ENCODE assay signal across 27 cellular contexts in the genomic region with DNA sequence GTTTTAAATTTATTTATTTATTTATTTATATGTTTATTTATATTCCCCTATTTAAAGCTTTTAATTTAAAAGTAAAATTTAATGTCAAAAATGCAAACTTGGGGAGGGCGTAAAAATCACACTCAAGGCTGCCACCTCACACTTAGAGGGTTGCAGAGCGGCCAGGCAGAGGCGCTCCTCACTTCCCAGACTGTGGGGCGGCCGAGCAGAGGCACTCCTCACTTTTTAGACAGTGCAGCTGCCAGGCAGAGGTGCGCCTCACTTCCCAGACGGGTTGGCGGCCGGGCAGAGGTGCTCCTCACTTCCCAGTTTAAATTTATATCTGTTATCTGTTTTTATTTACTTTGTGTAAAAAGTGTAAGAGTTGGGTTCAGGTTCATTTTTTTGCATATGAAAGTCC. TPM values are rescaled to one million over a fixed set of nuclear protein-coding genes. Genes with fewer than 3 reads are reported as not detected.
A peak's percentile ranks its signal among the peaks of the same experiment; 100 is the strongest.
DNase-seq lines count a peak whose midpoint lies in the region; ATAC-seq, FAIRE-seq and TF ChIP-seq lines count a peak whose summit lies in the region.
"Had no signal": no experiment of that assay in that cellular context is flagged by ENCODE, and none has a peak within 500 bp of the region (broad histone marks: within the 10 kb centered on the region; RNA-seq: fewer than 3 reads in every experiment).

No MANE protein-coding gene starts in this region.

- no peak overlapping the region for H3K14ac ChIP-seq in H9 (ENCODE audit: insufficient read depth, low read length)

- H3K9me1 ChIP-seq in K562 (ENCODE audit: control insufficient read depth, insufficient read depth, low read length): no peaks in the 10 kb centered on the region

- no peak overlapping the region for H3K18ac ChIP-seq in H9 (ENCODE audit: insufficient read length, low read depth, low read length)

- H3T11ph ChIP-seq in H9 (ENCODE audit: low read length): no peak overlapping the region

- H3K23ac ChIP-seq in H9 (ENCODE audit: insufficient read length, low read depth, low read length): no peak overlapping the region

- CTCF ChIA-PET in K562 (lab: Yijun Ruan, JAX; ENCODE audit: low intra/inter-chr PET ratio): no interaction called here

- H2BK5ac ChIP-seq in H9 (ENCODE audit: insufficient read length, low read length): no peak overlapping the region

- no peaks in the 10 kb centered on the region for H3K79me1 ChIP-seq in H9 (ENCODE audit: insufficient read depth, low read depth, low read length, poor library complexity, severe bottlenecking)

- H3K9me3 Mint-ChIP-seq in H9: peaks cover 5% of the 10 kb centered on the region in 2 experiments; a peak in 4 of 5 replicates

- H2AFZ ChIP-seq in H9 (ENCODE audit: low read length) (no peak overlapping the region), K562 (ENCODE audit: low read depth, low read length) (no peak overlapping the region)

- H3K56ac ChIP-seq in H9 (ENCODE audit: insufficient read length, low read depth, low read length): no peak overlapping the region

- no peak overlapping the region for H2AK5ac ChIP-seq in H9 (ENCODE audit: insufficient read length, low read length)

- DNase-seq in H9 (no peak), K562 (ENCODE audit: extremely low read depth in 1 of 4, low spot score in 3 of 4) (no peak), upper lobe of right lung (peak; percentile 38), SJCRH30 (no peak), NCI-H69 (lab: John Stamatoyannopoulos, UW) (no peak)
- DNase-seq: 8988T; ACHN; BE2C; C1 segment of cervical spinal cord; CD4-positive, alpha-beta memory T cell; CD4-positive, CD25-positive, alpha-beta regulatory T cell; CD8-positive, alpha-beta memory T cell; COR-L47; DMS 273 treated with DMSO at 0.1 percent for 48 hours; DMS153; DMS53; DMS79; DND-41; EL; GDM1 had no signal

- H3K9me3 ChIP-seq in H9 (ENCODE audit: control insufficient read depth, low read depth, low read length) (peaks cover 4% of the 10 kb centered on the region), K562 (replicated peaks; ENCODE audit: control insufficient read depth, insufficient read depth, low read depth, low read length) (peaks cover 2% of the 10 kb centered on the region; the same call in 1 of the 2 replicates), upper lobe of right lung (peaks cover 1% of the 10 kb centered on the region), SJCRH30 (replicated peaks) (peaks cover under 1% of the 10 kb centered on the region)
- H3K9me3 ChIP-seq: BE2C had no signal

- no peaks in the 10 kb centered on the region for H3K23me2 ChIP-seq in H9 (ENCODE audit: insufficient read length, low read depth, low read length, poor library complexity, severe bottlenecking)

- no peak overlapping the region for H4K5ac ChIP-seq in H9 (ENCODE audit: insufficient read length, low read depth, low read length)

- POLR2A ChIA-PET in K562 (lab: Yijun Ruan, JAX): interaction anchor here (1.5 to 2.7 kb wide), 3 partner anchors 10 to 11 kb away, joined by 3 to 10 read pairs (median 9); a partner anchor contains a TSS

- H3K9ac ChIP-seq in H9 (ENCODE audit: extremely low read depth, insufficient read length, low read length) (no peak overlapping the region), K562 (ENCODE audit: insufficient read depth in 1 of 2, low read depth in 2 of 2, low read length in 2 of 2) (no peak overlapping the region)
- H3K9ac ChIP-seq: BLaER1 had no signal

- H3K27me3 ChIP-seq in H9 (ENCODE audit: insufficient read depth, low read length) (no peaks in the 10 kb centered on the region), K562 (ENCODE audit: control insufficient read depth in 2 of 2, insufficient read depth in 2 of 2, low read length in 2 of 2) (no peaks in the 10 kb centered on the region), upper lobe of right lung (no peaks in the 10 kb centered on the region), SJCRH30 (no peaks in the 10 kb centered on the region)
- H3K27me3 ChIP-seq: BE2C, BLaER1 had no signal

- peaks cover 3 to 4% of the 10 kb centered on the region in 2 experiments; a peak in 2 of 4 replicates for H3K4me1 Mint-ChIP-seq in H9
- H3K4me1 Mint-ChIP-seq: CD4-positive, alpha-beta memory T cell; CD4-positive, CD25-positive, alpha-beta regulatory T cell; CD8-positive, alpha-beta memory T cell had no signal

- H2BK120ac ChIP-seq in H9 (ENCODE audit: low read depth, low read length, poor library complexity, severe bottlenecking): no peak overlapping the region

- no peak overlapping the region for H3K4ac ChIP-seq in H9 (ENCODE audit: low read depth, low read length)

- H2BK20ac ChIP-seq in H9 (ENCODE audit: low read depth, low read length, poor library complexity, severe bottlenecking): peak overlapping the region; percentile 93

- H4K20me1 ChIP-seq in H9 (ENCODE audit: control insufficient read depth, insufficient read depth, insufficient read length) (no peaks in the 10 kb centered on the region), K562 (replicated peaks; ENCODE audit: control insufficient read depth, insufficient read depth, low read length) (no peaks in the 10 kb centered on the region)
- H4K20me1 ChIP-seq: BLaER1 had no signal

- H3K27me3 Mint-ChIP-seq in H9 (ENCODE audit: low read depth): no peaks in the 10 kb centered on the region
- H3K27me3 Mint-ChIP-seq: CD4-positive, alpha-beta memory T cell; CD4-positive, CD25-positive, alpha-beta regulatory T cell; CD8-positive, alpha-beta memory T cell had no signal

- TF ChIP-seq POLR2A in K562 (conservative IDR thresholded peaks at IDR 0.05): no peak

- H3K4me3 ChIP-seq in K562 (no peak overlapping the region), upper lobe of right lung (no peak overlapping the region), SJCRH30 (no peak overlapping the region)
- H3K4me3 ChIP-seq: BLaER1, GM12878 had no signal

- H3K27ac ChIP-seq in H9 (ENCODE audit: insufficient read length, low read depth, low read length): no peak overlapping the region
- H3K27ac ChIP-seq in K562 (ENCODE audit: extremely low read depth, low read depth, low read length): no peak overlapping the region
- no peak overlapping the region for H3K27ac ChIP-seq in upper lobe of right lung
- no peak overlapping the region for H3K27ac ChIP-seq in SJCRH30
- H3K27ac ChIP-seq: BLaER1 had no signal

- no peak for ATAC-seq in K562
- no peak for ATAC-seq in upper lobe of right lung
- no peak for ATAC-seq in GM21381 (IDR thresholded peaks at IDR 0.05; ENCODE audit: unreplicated experiment)
- ATAC-seq: GM12878 had no signal

- no peaks in the 10 kb centered on the region for H3K4me1 ChIP-seq in H9 (ENCODE audit: insufficient read depth, low read length)
- H3K4me1 ChIP-seq in K562 (replicated peaks in 1 of 2; ENCODE audit: control insufficient read depth in 2 of 2, insufficient read depth in 2 of 2, low read length in 2 of 2): no peaks in the 10 kb centered on the region; a peak in 1 of 5 replicates
- H3K4me1 ChIP-seq in upper lobe of right lung: no peaks in the 10 kb centered on the region
- H3K4me1 ChIP-seq in SJCRH30: no peaks in the 10 kb centered on the region
- H3K4me1 ChIP-seq: BE2C, BLaER1 had no signal

- H3K27ac Mint-ChIP-seq in H9: no peak overlapping the region
- H3K27ac Mint-ChIP-seq: CD4-positive, alpha-beta memory T cell; CD4-positive, CD25-positive, alpha-beta regulatory T cell; CD8-positive, alpha-beta memory T cell had no signal

- H3K79me2 ChIP-seq in H9 (ENCODE audit: insufficient read depth, low read length) (no peaks in the 10 kb centered on the region), K562 (ENCODE audit: control insufficient read depth, insufficient read depth, low read length) (no peaks in the 10 kb centered on the region)

- no peak for FAIRE-seq in K562 (lab: Jason Lieb, UNC)
- FAIRE-seq: A204.1, GM12878, GM12892, GM19239 had no signal

- H4K91ac ChIP-seq in H9 (ENCODE audit: insufficient read length, low read depth, low read length): no peak overlapping the region

- H3K36me3 Mint-ChIP-seq in H9 (ENCODE audit: insufficient read depth in 1 of 3, low read depth in 3 of 3): peaks cover 13 to 26% (median 25%) of the 10 kb centered on the region in 3 experiments

- BruUV-seq in K562 (replicated peaks; lab: Mats Ljungman, UMichigan): no TSS peak

- in situ Hi-C loops in K562 (cut with MboI): no loop called here

- H3K4me3 Mint-ChIP-seq in H9: no peak overlapping the region
- H3K4me3 Mint-ChIP-seq: CD14-positive monocyte; CD4-positive, alpha-beta memory T cell; CD4-positive, CD25-positive, alpha-beta regulatory T cell; CD8-positive, alpha-beta memory T cell had no signal

- no peak for TF ChIP-seq RAD21 in K562 (CRISPR knock-in tag; conservative IDR thresholded peaks at IDR 0.05 in 1 of 2, IDR thresholded peaks at IDR 0.05 in 1 of 2)

- H4K8ac ChIP-seq in H9 (replicated peaks; ENCODE audit: insufficient read length, low read depth, low read length): no peak overlapping the region

- H3K4me2 ChIP-seq in H9 (ENCODE audit: insufficient read depth, insufficient read length, low read length): no peak overlapping the region
- no peak overlapping the region for H3K4me2 ChIP-seq in K562 (ENCODE audit: insufficient read depth, low read length)
- H3K4me2 ChIP-seq: BLaER1 had no signal

- H3K36me3 ChIP-seq in K562 (ENCODE audit: control insufficient read depth, insufficient read depth, low read length): peaks cover 15% of the 10 kb centered on the region; the same call in 1 of the 3 replicates
- H3K36me3 ChIP-seq in upper lobe of right lung: no peaks in the 10 kb centered on the region
- H3K36me3 ChIP-seq in SJCRH30: peaks cover 4% of the 10 kb centered on the region; the same call in 1 of the 2 replicates

- no CpG with 5 or more reads among the region's 9 CpGs for WGBS in H9 (ENCODE audit: extremely low coverage, insufficient read length, low lambda C conversion rate)
- 94% methylated on average over 9 of the region's 9 CpGs for WGBS in K562 (ENCODE audit: insufficient coverage, low coverage, missing lambda C conversion rate)

- intact Hi-C loops in K562 (cut with micrococcal nuclease) (no loop called here), upper lobe of right lung (cut with DNase I) (no loop called here)

- TF ChIP-seq CTCF in H9 (conservative IDR thresholded peaks at IDR 0.05): no peak
- no peak for TF ChIP-seq CTCF in K562 (IDR thresholded peaks at IDR 0.05 in 2 of 3, conservative IDR thresholded peaks at IDR 0.05 in 1 of 3; ENCODE audit: insufficient read depth in 2 of 3, low read depth in 1 of 3, low read length in 3 of 3)
- TF ChIP-seq CTCF in upper lobe of right lung (IDR thresholded peaks at IDR 0.05): no peak

- no peak overlapping the region for H2BK12ac ChIP-seq in H9 (ENCODE audit: insufficient read length, low read depth, low read length)

- H2BK15ac ChIP-seq in H9 (ENCODE audit: low read depth, low read length): no peak overlapping the region

- no peak for TF ChIP-seq EP300 in K562 (IDR thresholded peaks at IDR 0.05; ENCODE audit: low read length)

RNA-seq across cellular contexts. Expression of a gene that starts 10.0 kb away (rescaled TPM):
- total RNA-seq in H9 (2021) (5.3 and 5.4 TPM in 2 replicates), K562 (2014; rRNA removed) (0.37 and 0.59 TPM in 2 replicates), K562 (2014; rRNA removed; fragmentation: Illumina TruSeq; extraction: Trizol) (0.36 and 0.48 TPM in 2 replicates), K562 (2015; rRNA removed; fragmentation: Illumina TruSeq; extraction: Trizol) (0.80 and 0.87 TPM in 2 replicates), K562 (2021) (0.49 and 0.66 TPM in 2 replicates), upper lobe of right lung (1.4 TPM)
- 0.62 and 1.0 TPM in 2 replicates for total RNA-seq in K562 (2011; cell fraction: chromatin; rRNA removed; ENCODE audit: low replicate concordance)
- total RNA-seq in K562 (2011; cell fraction: nucleolus; rRNA removed): 0.50 and 0.66 TPM in 2 replicates
- 0.66 TPM in 1 of 2 replicates, not detected in the other for total RNA-seq in K562 (2011; cell fraction: nucleoplasm; rRNA removed)
- polyA plus RNA-seq in K562 (2011; rRNA removed) (0.54 and 0.79 TPM in 2 replicates), K562 (2014; fragmentation: Illumina TruSeq; extraction: Trizol) (0.36 and 0.83 TPM in 2 replicates), K562 (2014; fragmentation: Nextera tagmentation; extraction: Ambion mirVana) (under 1 TPM; 0.03 to 0.31 TPM), K562 (2014; rRNA removed) (0.65 and 0.89 TPM in 2 replicates)
- polyA plus RNA-seq in K562 (2011; cell fraction: cytosol; rRNA removed): 0.57 and 0.91 TPM in 2 replicates
- 0.20 and 0.22 TPM in 2 replicates for polyA plus RNA-seq in K562 (2011; cell fraction: nucleus; rRNA removed)
- polyA plus RNA-seq in K562 (2012): 0.57 and 0.79 TPM in 2 replicates
- polyA minus RNA-seq in K562 (2011; rRNA and poly(A)+ RNA removed): 0.49 and 1.3 TPM in 2 replicates
- 1.5 TPM in 1 of 2 replicates, not detected in the other for polyA minus RNA-seq in K562 (2011; cell fraction: cytosol; rRNA and poly(A)+ RNA removed)
- polyA minus RNA-seq in K562 (2011; cell fraction: nucleus; rRNA and poly(A)+ RNA removed): 0.56 and 0.94 TPM in 2 replicates
- total RNA-seq in SJCRH30 (2014; rRNA removed; shearing (Covaris generic)): 0.57 and 0.89 TPM in 2 replicates

RNA-seq across cellular contexts. Expression of a gene that starts 11.1 kb away (rescaled TPM):
- total RNA-seq in H9 (2021) (62.1 and 62.4 TPM in 2 replicates), K562 (2014; rRNA removed) (10.4 and 15.0 TPM in 2 replicates), K562 (2014; rRNA removed; fragmentation: Illumina TruSeq; extraction: Trizol) (10.8 and 12.3 TPM in 2 replicates), K562 (2015; rRNA removed; fragmentation: Illumina TruSeq; extraction: Trizol) (14.3 and 14.7 TPM in 2 replicates), K562 (2021) (17.1 and 18.6 TPM in 2 replicates), upper lobe of right lung (14.5 TPM)
- total RNA-seq in K562 (2011; cell fraction: chromatin; rRNA removed; ENCODE audit: low replicate concordance): 26.1 and 33.2 TPM in 2 replicates
- total RNA-seq in K562 (2011; cell fraction: nucleolus; rRNA removed): 19.9 and 24.3 TPM in 2 replicates
- 23.0 and 28.4 TPM in 2 replicates for total RNA-seq in K562 (2011; cell fraction: nucleoplasm; rRNA removed)
- polyA plus RNA-seq in K562 (2011; rRNA removed) (8.2 and 14.7 TPM in 2 replicates), K562 (2014; fragmentation: Illumina TruSeq; extraction: Trizol) (10.8 and 10.9 TPM in 2 replicates), K562 (2014; fragmentation: Nextera tagmentation; extraction: Ambion mirVana) (1 to 10 TPM; 4.0 to 4.4 TPM), K562 (2014; rRNA removed) (8.2 and 8.8 TPM in 2 replicates)
- 11.3 and 15.9 TPM in 2 replicates for polyA plus RNA-seq in K562 (2011; cell fraction: cytosol; rRNA removed)
- 16.7 and 19.8 TPM in 2 replicates for polyA plus RNA-seq in K562 (2011; cell fraction: nucleus; rRNA removed)
- polyA plus RNA-seq in K562 (2012): 9.9 and 10.0 TPM in 2 replicates
- 19.2 and 27.6 TPM in 2 replicates for polyA minus RNA-seq in K562 (2011; rRNA and poly(A)+ RNA removed)
- polyA minus RNA-seq in K562 (2011; cell fraction: cytosol; rRNA and poly(A)+ RNA removed): 13.0 and 15.8 TPM in 2 replicates
- polyA minus RNA-seq in K562 (2011; cell fraction: nucleus; rRNA and poly(A)+ RNA removed): 17.2 and 25.7 TPM in 2 replicates
- 16.4 and 18.5 TPM in 2 replicates for total RNA-seq in SJCRH30 (2014; rRNA removed; shearing (Covaris generic))

RNA-seq across cellular contexts. Expression of a gene that starts 45.6 kb away (rescaled TPM):
- 24.1 and 25.1 TPM in 2 replicates for total RNA-seq in H9 (2021)
- total RNA-seq in K562 (2011; cell fraction: chromatin; rRNA removed; ENCODE audit: low replicate concordance): 6.3 and 10.7 TPM in 2 replicates
- 6.3 and 9.2 TPM in 2 replicates for total RNA-seq in K562 (2011; cell fraction: nucleolus; rRNA removed)
- 4.2 and 5.9 TPM in 2 replicates for total RNA-seq in K562 (2011; cell fraction: nucleoplasm; rRNA removed)
- total RNA-seq in K562 (2014; rRNA removed): 5.4 and 5.6 TPM in 2 replicates
- 1.8 and 2.2 TPM in 2 replicates for total RNA-seq in K562 (2014; rRNA removed; fragmentation: Illumina TruSeq; extraction: Trizol)
- 3.6 and 3.9 TPM in 2 replicates for total RNA-seq in K562 (2015; rRNA removed; fragmentation: Illumina TruSeq; extraction: Trizol)
- 4.0 and 4.6 TPM in 2 replicates for total RNA-seq in K562 (2021)
- 2.6 and 3.0 TPM in 2 replicates for polyA plus RNA-seq in K562 (2011; rRNA removed)
- 2.4 and 5.0 TPM in 2 replicates for polyA plus RNA-seq in K562 (2011; cell fraction: cytosol; rRNA removed)
- 2.1 and 4.0 TPM in 2 replicates for polyA plus RNA-seq in K562 (2011; cell fraction: nucleus; rRNA removed)
- polyA plus RNA-seq in K562 (2012): 2.8 TPM in 2 replicates
- polyA plus RNA-seq in K562 (2014; fragmentation: Illumina TruSeq; extraction: Trizol): 2.3 and 2.9 TPM in 2 replicates
- polyA plus RNA-seq in K562 (2014; fragmentation: Nextera tagmentation; extraction: Ambion mirVana): under 1 TPM; 0.31 to 0.49 TPM
- 3.1 and 3.2 TPM in 2 replicates for polyA plus RNA-seq in K562 (2014; rRNA removed)
- 4.5 and 5.3 TPM in 2 replicates for polyA minus RNA-seq in K562 (2011; rRNA and poly(A)+ RNA removed)
- 4.0 and 4.7 TPM in 2 replicates for polyA minus RNA-seq in K562 (2011; cell fraction: cytosol; rRNA and poly(A)+ RNA removed)
- polyA minus RNA-seq in K562 (2011; cell fraction: nucleus; rRNA and poly(A)+ RNA removed): 4.2 and 5.1 TPM in 2 replicates
- 5.6 TPM for total RNA-seq in upper lobe of right lung
- total RNA-seq in SJCRH30 (2014; rRNA removed; shearing (Covaris generic)): 4.0 and 5.2 TPM in 2 replicates

RNA-seq across cellular contexts. Expression of a gene that starts 59.2 kb away (rescaled TPM):
- 39.0 and 39.9 TPM in 2 replicates for total RNA-seq in H9 (2021)
- 64.6 and 106 TPM in 2 replicates for total RNA-seq in K562 (2011; cell fraction: chromatin; rRNA removed; ENCODE audit: low replicate concordance)
- total RNA-seq in K562 (2011; cell fraction: nucleolus; rRNA removed): 55.3 and 74.2 TPM in 2 replicates
- 39.4 and 48.6 TPM in 2 replicates for total RNA-seq in K562 (2011; cell fraction: nucleoplasm; rRNA removed)
- 32.7 and 38.1 TPM in 2 replicates for total RNA-seq in K562 (2014; rRNA removed)
- total RNA-seq in K562 (2014; rRNA removed; fragmentation: Illumina TruSeq; extraction: Trizol): 11.2 and 13.2 TPM in 2 replicates
- total RNA-seq in K562 (2015; rRNA removed; fragmentation: Illumina TruSeq; extraction: Trizol): 19.0 and 20.0 TPM in 2 replicates
- total RNA-seq in K562 (2021): 54.6 and 58.6 TPM in 2 replicates
- polyA plus RNA-seq in K562 (2011; rRNA removed): 13.2 and 23.4 TPM in 2 replicates
- 19.3 and 29.6 TPM in 2 replicates for polyA plus RNA-seq in K562 (2011; cell fraction: cytosol; rRNA removed)
- polyA plus RNA-seq in K562 (2011; cell fraction: nucleus; rRNA removed): 33.7 and 56.0 TPM in 2 replicates
- polyA plus RNA-seq in K562 (2012): 27.1 and 39.5 TPM in 2 replicates
- 17.4 and 25.2 TPM in 2 replicates for polyA plus RNA-seq in K562 (2014; fragmentation: Illumina TruSeq; extraction: Trizol)
- polyA plus RNA-seq in K562 (2014; fragmentation: Nextera tagmentation; extraction: Ambion mirVana): 1 to 10 TPM in 1 of 2 experiments, under 1 TPM in 1; 0.76 to 1.3 TPM
- 25.5 and 37.8 TPM in 2 replicates for polyA plus RNA-seq in K562 (2014; rRNA removed)
- polyA minus RNA-seq in K562 (2011; rRNA and poly(A)+ RNA removed): 18.7 and 25.1 TPM in 2 replicates
- polyA minus RNA-seq in K562 (2011; cell fraction: cytosol; rRNA and poly(A)+ RNA removed): 23.8 and 33.7 TPM in 2 replicates
- 27.5 and 33.3 TPM in 2 replicates for polyA minus RNA-seq in K562 (2011; cell fraction: nucleus; rRNA and poly(A)+ RNA removed)
- total RNA-seq in upper lobe of right lung: 23.3 TPM
- 21.0 and 27.5 TPM in 2 replicates for total RNA-seq in SJCRH30 (2014; rRNA removed; shearing (Covaris generic))
